ENCODE assay signal across 10 cellular contexts in genomic region chr1:235018161-235018560, GRCh38.
DNase-seq lines count a peak whose midpoint lies in the region; ATAC-seq and TF ChIP-seq lines count a peak whose summit lies in the region.
"Had no signal": no experiment of that assay in that cellular context is flagged by ENCODE, and none has a peak within 500 bp of the region (broad histone marks: within the 10 kb centered on the region; RNA-seq: fewer than 3 reads in every experiment).

No MANE protein-coding gene starts in this region.

- H3K79me2 ChIP-seq in hepatocyte: no peaks in the 10 kb centered on the region

- H3K9me3 Mint-ChIP-seq in stimulated activated naive CD8-positive, alpha-beta T cell treated with anti-CD3 and anti-CD28 coated beads, Interleukin-15, Interleukin-2, amounts not matched to agents 100 ng/mL and 50 ng/mL, for 24 hours: peaks cover 3% of the 10 kb centered on the region
- peaks cover 19% of the 10 kb centered on the region for H3K9me3 Mint-ChIP-seq in activated T-helper 2 cell treated with anti-CD3 and anti-CD28 coated beads, Interferon-gamma antibody, Interleukin-2, Interleukin-4, amounts not matched to agents 10 μg/mL and 5 μg/mL and 100 μg/mL, durations not matched to agents 14 hours and 24 hours and 36 hours

- TF ChIP-seq CTCF in hepatocyte (IDR thresholded peaks at IDR 0.05; ENCODE audit: poor library complexity) (no peak), GM10266 (IDR thresholded peaks at IDR 0.05; ENCODE audit: control insufficient read depth, insufficient read depth, low read depth, missing control alignments) (no peak)

- H4K20me1 ChIP-seq in hepatocyte (ENCODE audit: insufficient read depth, poor library complexity, severe bottlenecking): no peaks in the 10 kb centered on the region

- H3K9me3 ChIP-seq in hepatocyte (ENCODE audit: low read depth): no peaks in the 10 kb centered on the region

- WGBS in hepatocyte (ENCODE audit: low lambda C conversion rate, missing lambda C conversion rate): 72% methylated on average over 3 of the region's 3 CpGs

- no peak overlapping the region for H2AFZ ChIP-seq in hepatocyte

- peak overlapping the region; percentile 34 for H3K27ac ChIP-seq in hepatocyte

- no peaks in the 10 kb centered on the region for H3K27me3 ChIP-seq in hepatocyte

- H3K4me3 Mint-ChIP-seq in stimulated activated naive CD8-positive, alpha-beta T cell treated with anti-CD3 and anti-CD28 coated beads, Interleukin-15, Interleukin-2, amounts not matched to agents 100 ng/mL and 50 ng/mL, for 24 hours: no peak overlapping the region
- H3K4me3 Mint-ChIP-seq in activated T-helper 2 cell treated with anti-CD3 and anti-CD28 coated beads, Interferon-gamma antibody, Interleukin-2, Interleukin-4, amounts not matched to agents 10 μg/mL and 5 μg/mL and 100 μg/mL, durations not matched to agents 14 hours and 24 hours and 36 hours (ENCODE audit: low read depth): no peak overlapping the region
- H3K4me3 Mint-ChIP-seq: neural crest cell had no signal

- peak overlapping the region; percentile 77 for H3K27ac Mint-ChIP-seq in stimulated activated naive CD8-positive, alpha-beta T cell treated with anti-CD3 and anti-CD28 coated beads, Interleukin-15, Interleukin-2, amounts not matched to agents 100 ng/mL and 50 ng/mL, for 24 hours
- peak overlapping the region; percentile 88 for H3K27ac Mint-ChIP-seq in activated T-helper 2 cell treated with anti-CD3 and anti-CD28 coated beads, Interferon-gamma antibody, Interleukin-2, Interleukin-4, amounts not matched to agents 10 μg/mL and 5 μg/mL and 100 μg/mL, durations not matched to agents 14 hours and 24 hours and 36 hours

- no peak overlapping the region for H3K4me2 ChIP-seq in hepatocyte

- no peak overlapping the region for H3K4me3 ChIP-seq in hepatocyte

- H3K4me1 ChIP-seq in hepatocyte (ENCODE audit: insufficient read depth): peaks cover 11% of the 10 kb centered on the region

- H3K36me3 Mint-ChIP-seq in stimulated activated naive CD8-positive, alpha-beta T cell treated with anti-CD3 and anti-CD28 coated beads, Interleukin-15, Interleukin-2, amounts not matched to agents 100 ng/mL and 50 ng/mL, for 24 hours (ENCODE audit: low read depth): no peaks in the 10 kb centered on the region
- peaks cover 48% of the 10 kb centered on the region for H3K36me3 Mint-ChIP-seq in activated T-helper 2 cell treated with anti-CD3 and anti-CD28 coated beads, Interferon-gamma antibody, Interleukin-2, Interleukin-4, amounts not matched to agents 10 μg/mL and 5 μg/mL and 100 μg/mL, durations not matched to agents 14 hours and 24 hours and 36 hours (ENCODE audit: low read depth)

- no peak for ATAC-seq in stimulated activated naive CD8-positive, alpha-beta T cell treated with anti-CD3 and anti-CD28 coated beads, Interleukin-15, Interleukin-2, amounts not matched to agents 100 U/mL and 50 U/mL, for 24 hours

- H3K4me1 Mint-ChIP-seq in stimulated activated naive CD8-positive, alpha-beta T cell treated with anti-CD3 and anti-CD28 coated beads, Interleukin-15, Interleukin-2, amounts not matched to agents 100 ng/mL and 50 ng/mL, for 24 hours (ENCODE audit: low read depth): peaks cover 75% of the 10 kb centered on the region
- peaks cover 78% of the 10 kb centered on the region for H3K4me1 Mint-ChIP-seq in activated T-helper 2 cell treated with anti-CD3 and anti-CD28 coated beads, Interferon-gamma antibody, Interleukin-2, Interleukin-4, amounts not matched to agents 10 μg/mL and 5 μg/mL and 100 μg/mL, durations not matched to agents 14 hours and 24 hours and 36 hours (ENCODE audit: low read depth)

- H3K9me2 ChIP-seq in hepatocyte (replicated peaks; ENCODE audit: insufficient read depth): no peaks in the 10 kb centered on the region

- intact Hi-C loops in activated T-helper 2 cell treated with anti-CD3 and anti-CD28 coated beads, Interferon-gamma antibody, Interleukin-2, Interleukin-4, amounts not matched to agents 10 μg/mL and 5 μg/mL and 100 μg/mL, durations not matched to agents 14 hours and 24 hours and 36 hours (cut with micrococcal nuclease): no loop called here

- no peaks in the 10 kb centered on the region for H3K27me3 Mint-ChIP-seq in stimulated activated naive CD8-positive, alpha-beta T cell treated with anti-CD3 and anti-CD28 coated beads, Interleukin-15, Interleukin-2, amounts not matched to agents 100 ng/mL and 50 ng/mL, for 24 hours
- no peaks in the 10 kb centered on the region for H3K27me3 Mint-ChIP-seq in activated T-helper 2 cell treated with anti-CD3 and anti-CD28 coated beads, Interferon-gamma antibody, Interleukin-2, Interleukin-4, amounts not matched to agents 10 μg/mL and 5 μg/mL and 100 μg/mL, durations not matched to agents 14 hours and 24 hours and 36 hours (ENCODE audit: low read depth)

- H3K36me3 ChIP-seq in hepatocyte (replicated peaks; ENCODE audit: insufficient read depth, low read depth): no peaks in the 10 kb centered on the region

- DNase-seq in stimulated activated naive CD8-positive, alpha-beta T cell treated with anti-CD3 and anti-CD28 coated beads, Interleukin-15, Interleukin-2, amounts not matched to agents 100 U/mL and 50 U/mL, for 24 hours: no peak
- no peak for DNase-seq in activated T-helper 2 cell treated with anti-CD3 and anti-CD28 coated beads, Interferon-gamma antibody, Interleukin-2, Interleukin-4, amounts not matched to agents 10 μg/mL and 5 μg/mL and 100 μg/mL, durations not matched to agents 14 hours and 24 hours and 36 hours (ENCODE audit: low spot score)
- DNase-seq in hepatocyte (ENCODE audit: low spot score) (peak; percentile 50), putamen (ENCODE audit: low spot score) (no peak), T-helper 1 cell (no peak), GM10266 (ENCODE audit: extremely low spot score) (no peak), NCI-H1930 (lab: John Stamatoyannopoulos, UW) (no peak)
- DNase-seq: NCI-H82 had no signal
